Comparison of ENCODE assay signal across 13 cellular contexts in the genomic region with DNA sequence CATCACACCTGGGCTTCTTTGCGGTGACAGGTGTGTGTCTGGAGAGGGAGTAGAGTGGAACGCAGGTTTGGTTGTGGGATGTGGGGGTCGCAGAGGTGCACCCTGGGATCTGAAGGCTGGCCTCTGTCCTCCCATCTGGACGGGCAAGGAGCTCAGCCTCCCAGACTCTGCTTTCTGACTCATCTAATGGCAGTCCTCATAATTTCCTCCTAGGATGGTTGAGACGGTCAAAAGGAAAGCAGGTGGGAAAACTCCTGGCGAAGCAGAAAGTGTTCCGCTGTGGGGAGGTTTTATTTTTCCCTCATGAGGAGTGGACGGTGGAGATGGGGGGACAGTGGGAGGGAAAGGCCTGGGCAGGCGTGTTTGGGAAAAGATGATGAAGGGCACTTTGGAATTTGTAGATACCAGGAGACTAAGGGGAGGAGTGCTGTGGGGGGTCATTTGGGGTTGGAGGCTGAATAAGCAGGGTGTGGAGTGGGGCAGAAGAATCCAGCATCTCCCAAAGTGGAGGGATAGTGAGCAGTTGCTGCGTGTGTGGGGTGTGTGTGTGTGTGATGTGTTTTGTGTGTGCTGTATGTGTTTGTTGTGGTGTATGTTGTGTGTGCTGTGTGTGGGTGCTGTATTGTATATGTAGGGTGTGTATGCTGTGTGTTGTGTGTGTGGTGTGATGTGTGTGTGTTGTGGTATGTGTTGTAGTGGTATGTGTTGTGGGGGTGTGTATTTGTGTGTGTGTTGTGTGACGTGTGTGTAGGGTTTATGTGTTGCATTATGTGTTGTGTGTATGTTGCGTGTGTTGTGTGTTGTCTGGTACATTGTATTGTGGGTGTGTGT.
A peak's percentile ranks its signal among the peaks of the same experiment; 100 is the strongest.
DNase-seq lines count a peak whose midpoint lies in the region; ATAC-seq, FAIRE-seq and TF ChIP-seq lines count a peak whose summit lies in the region.
"Had no signal": no experiment of that assay in that cellular context is flagged by ENCODE, and none has a peak within 500 bp of the region (broad histone marks: within the 10 kb centered on the region; RNA-seq: fewer than 3 reads in every experiment).

No MANE protein-coding gene starts in this region.

- WGBS in small intestine, 3 donors = 24 to 48% (median 45%) methylated on average over 12 of the region's 12 CpGs
- 76% methylated on average over 12 of the region's 12 CpGs for WGBS in esophagus muscularis mucosa

- no peak for ATAC-seq in activated naive CD8-positive, alpha-beta T cell treated with anti-CD3 and anti-CD28 coated beads, Interleukin-2, amount 10 ng/mL, durations not matched to agents 7 days and 5 days (ENCODE audit: low read depth)
- no peak for ATAC-seq in activated naive CD8-positive, alpha-beta T cell treated with anti-CD3 and anti-CD28 coated beads, Interleukin-2, amount 50 U/mL, for 24 hours
- no peak for ATAC-seq in HG03521 (IDR thresholded peaks at IDR 0.05; ENCODE audit: unreplicated experiment)

- FAIRE-seq in small intestine (lab: Jason Lieb, UNC) = no peak

- H3K4me3 ChIP-seq in small intestine (ENCODE audit: low read depth in 1 of 2, low read length in 2 of 2) = no peak overlapping the region
- no peak overlapping the region for H3K4me3 ChIP-seq in esophagus muscularis mucosa

- H3K27me3 Mint-ChIP-seq in activated naive CD8-positive, alpha-beta T cell treated with anti-CD3 and anti-CD28 coated beads, Interleukin-2, amount 10 ng/mL, durations not matched to agents 7 days and 5 days = peaks cover 6% of the 10 kb centered on the region
- peaks cover 5% of the 10 kb centered on the region for H3K27me3 Mint-ChIP-seq in activated naive CD8-positive, alpha-beta T cell treated with anti-CD3 and anti-CD28 coated beads, Interleukin-2, amount 50 U/mL, for 24 hours
- H3K27me3 Mint-ChIP-seq in endothelial cell (ENCODE audit: unreplicated experiment) = peaks cover 6% of the 10 kb centered on the region

- H3K36me3 Mint-ChIP-seq in activated naive CD8-positive, alpha-beta T cell treated with anti-CD3 and anti-CD28 coated beads, Interleukin-2, amount 10 ng/mL, durations not matched to agents 7 days and 5 days = no peaks in the 10 kb centered on the region
- no peaks in the 10 kb centered on the region for H3K36me3 Mint-ChIP-seq in activated naive CD8-positive, alpha-beta T cell treated with anti-CD3 and anti-CD28 coated beads, Interleukin-2, amount 50 U/mL, for 24 hours (ENCODE audit: low read depth)
- H3K36me3 Mint-ChIP-seq in endothelial cell (ENCODE audit: low read depth, unreplicated experiment) = no peaks in the 10 kb centered on the region
- H3K36me3 Mint-ChIP-seq: memory B cell had no signal

- peaks cover 4% of the 10 kb centered on the region for H3K9me3 Mint-ChIP-seq in activated naive CD8-positive, alpha-beta T cell treated with anti-CD3 and anti-CD28 coated beads, Interleukin-2, amount 10 ng/mL, durations not matched to agents 7 days and 5 days
- H3K9me3 Mint-ChIP-seq in activated naive CD8-positive, alpha-beta T cell treated with anti-CD3 and anti-CD28 coated beads, Interleukin-2, amount 50 U/mL, for 24 hours = no peaks in the 10 kb centered on the region
- no peaks in the 10 kb centered on the region for H3K9me3 Mint-ChIP-seq in endothelial cell (ENCODE audit: unreplicated experiment)
- H3K9me3 Mint-ChIP-seq: memory B cell; T-helper 2 cell treated with Interferon-gamma antibody and Interleukin-4, amounts not matched to agents 5 μg/mL and 100 μg/mL, for 36 hours had no signal

- H3K4me1 ChIP-seq in small intestine (ENCODE audit: control insufficient read depth in 2 of 2, insufficient read depth in 1 of 2, low read depth in 1 of 2, low read length in 1 of 2) (no peaks in the 10 kb centered on the region), esophagus muscularis mucosa (peaks cover 0 to 15% (median 6%) of the 10 kb centered on the region in 4 donors)

- H3K9me3 ChIP-seq in small intestine (ENCODE audit: control insufficient read depth, low read depth) (no peaks in the 10 kb centered on the region), esophagus muscularis mucosa (no peaks in the 10 kb centered on the region)

- no peak for DNase-seq in activated naive CD8-positive, alpha-beta T cell treated with anti-CD3 and anti-CD28 coated beads, Interleukin-2, amount 10 ng/mL, durations not matched to agents 7 days and 5 days
- no peak for DNase-seq in activated naive CD8-positive, alpha-beta T cell treated with anti-CD3 and anti-CD28 coated beads, Interleukin-2, amount 50 U/mL, for 24 hours
- DNase-seq in LHCN-M2 (ENCODE audit: low read depth) (peak; percentile 38), endothelial cell (ENCODE audit: low spot score) (no peak), small intestine (peak; percentile 9), esophagus muscularis mucosa (ENCODE audit: extremely low spot score) (no peak), SIG-M5 treated with dmso at 0.1 percent for 504 hours (lab: John Stamatoyannopoulos, UW; ENCODE audit: unreplicated experiment) (no peak)
- DNase-seq: effector CD4-positive, alpha-beta T cell; NCI-H1694; NK-92 treated with Interleukin-12 subunit alpha and Interleukin-12 subunit beta, amount 100 ng/mL, for 24 hours had no signal

- TF ChIP-seq EP300 in esophagus muscularis mucosa (IDR thresholded peaks at IDR 0.05) = no peak

- TF ChIP-seq POLR2A in esophagus muscularis mucosa (IDR thresholded peaks at IDR 0.05; ENCODE audit: low read depth) = no peak

- no peak overlapping the region for H3K4me3 Mint-ChIP-seq in activated naive CD8-positive, alpha-beta T cell treated with anti-CD3 and anti-CD28 coated beads, Interleukin-2, amount 10 ng/mL, durations not matched to agents 7 days and 5 days
- no peak overlapping the region for H3K4me3 Mint-ChIP-seq in activated naive CD8-positive, alpha-beta T cell treated with anti-CD3 and anti-CD28 coated beads, Interleukin-2, amount 50 U/mL, for 24 hours
- H3K4me3 Mint-ChIP-seq in endothelial cell (ENCODE audit: unreplicated experiment) = peak overlapping the region; percentile 0
- H3K4me3 Mint-ChIP-seq: memory B cell; T-helper 2 cell treated with Interferon-gamma antibody and Interleukin-4, amounts not matched to agents 5 μg/mL and 100 μg/mL, for 36 hours had no signal

- H3K27me3 ChIP-seq in small intestine (ENCODE audit: control insufficient read depth in 2 of 2, insufficient read depth in 2 of 2, low read length in 2 of 2) (no peaks in the 10 kb centered on the region), esophagus muscularis mucosa (peaks cover 0 to 3% (median 0%) of the 10 kb centered on the region in 4 donors)

- H3K36me3 ChIP-seq in small intestine (ENCODE audit: control insufficient read depth in 2 of 2, insufficient read depth in 2 of 2, low read length in 2 of 2) (no peaks in the 10 kb centered on the region), esophagus muscularis mucosa (no peaks in the 10 kb centered on the region)

- peak overlapping the region; percentile 52 for H3K27ac Mint-ChIP-seq in activated naive CD8-positive, alpha-beta T cell treated with anti-CD3 and anti-CD28 coated beads, Interleukin-2, amount 10 ng/mL, durations not matched to agents 7 days and 5 days
- no peak overlapping the region for H3K27ac Mint-ChIP-seq in activated naive CD8-positive, alpha-beta T cell treated with anti-CD3 and anti-CD28 coated beads, Interleukin-2, amount 50 U/mL, for 24 hours
- H3K27ac Mint-ChIP-seq in endothelial cell (ENCODE audit: unreplicated experiment) = no peak overlapping the region
- H3K27ac Mint-ChIP-seq: memory B cell; T-helper 2 cell treated with Interferon-gamma antibody and Interleukin-4, amounts not matched to agents 5 μg/mL and 100 μg/mL, for 36 hours had no signal

- TF ChIP-seq CTCF in endothelial cell (IDR thresholded peaks at IDR 0.05; ENCODE audit: unreplicated experiment) = no peak
- TF ChIP-seq CTCF in esophagus muscularis mucosa (IDR thresholded peaks at IDR 0.05) = no peak

- H3K27ac ChIP-seq in small intestine (ENCODE audit: low read depth in 1 of 2, low read length in 1 of 2) (no peak overlapping the region), esophagus muscularis mucosa (replicated peaks in 1 of 4) (no peak overlapping the region)

- H3K4me1 Mint-ChIP-seq in activated naive CD8-positive, alpha-beta T cell treated with anti-CD3 and anti-CD28 coated beads, Interleukin-2, amount 10 ng/mL, durations not matched to agents 7 days and 5 days = peaks cover 5% of the 10 kb centered on the region
- H3K4me1 Mint-ChIP-seq in activated naive CD8-positive, alpha-beta T cell treated with anti-CD3 and anti-CD28 coated beads, Interleukin-2, amount 50 U/mL, for 24 hours = no peaks in the 10 kb centered on the region
- H3K4me1 Mint-ChIP-seq in endothelial cell (ENCODE audit: unreplicated experiment) = peaks cover 27% of the 10 kb centered on the region

- POLR2A ChIA-PET in activated naive CD8-positive, alpha-beta T cell treated with anti-CD3 and anti-CD28 coated beads, Interleukin-2, amount 10 ng/mL, durations not matched to agents 7 days and 5 days (lab: Charles Lee) = no interaction called here

- intact Hi-C loops in esophagus muscularis mucosa (cut with DNase I) = no loop called here

Comparison
In these comparisons a context has a peak if more than half of its experiments do, and no peak if none do; other contexts are left out.
1. DNase-seq: peak in LHCN-M2 (single experiment) and small intestine (single experiment); none in activated naive CD8-positive, alpha-beta T cell treated with anti-CD3 and anti-CD28 coated beads, Interleukin-2, amount 10 ng/mL, durations not matched to agents 7 days and 5 days (single experiment), activated naive CD8-positive, alpha-beta T cell treated with anti-CD3 and anti-CD28 coated beads, Interleukin-2, amount 50 U/mL, for 24 hours (single experiment), endothelial cell (single experiment), esophagus muscularis mucosa (single experiment) and SIG-M5 treated with dmso at 0.1 percent for 504 hours (single experiment).